22 cellular contexts compared by ENCODE assay signal in genomic region chr10:44763331-44763730, GRCh38.
"Had no signal": no experiment of that assay in that cellular context is flagged by ENCODE, and none has a peak within 500 bp of the region (broad histone marks: within the 10 kb centered on the region; RNA-seq: fewer than 3 reads in every experiment).

No MANE protein-coding gene starts in this region.

- DNase-seq: colonic mucosa; cortex of kidney; dermis blood vessel endothelial cell; dorsolateral prefrontal cortex; effector CD4-positive, alpha-beta T cell; effector CD8-positive, alpha-beta T cell; effector memory CD4-positive, alpha-beta T cell; effector memory CD8-positive, alpha-beta T cell; endodermal cell; erythroblast; esophagus squamous epithelium; foreskin fibroblast; foreskin keratinocyte; foreskin melanocyte; gastrocnemius medialis; glutamatergic neuron; head of caudate nucleus; heart left ventricle; heart right ventricle had no signal

- H3K36me3 ChIP-seq: colonic mucosa, esophagus squamous epithelium, gastrocnemius medialis, gastroesophageal sphincter, heart left ventricle, heart right ventricle had no signal

- H3K9me3 ChIP-seq: colonic mucosa, esophagus squamous epithelium, gastrocnemius medialis, gastroesophageal sphincter, heart left ventricle, heart right ventricle had no signal

- H3K4me3 ChIP-seq: colonic mucosa, coronary artery, dorsolateral prefrontal cortex, esophagus squamous epithelium, gastrocnemius medialis, gastroesophageal sphincter, heart left ventricle, heart right ventricle had no signal

- H3K4me1 ChIP-seq: colonic mucosa, esophagus squamous epithelium, foreskin keratinocyte, gastrocnemius medialis, gastroesophageal sphincter, heart left ventricle, heart right ventricle had no signal

- H3K27me3 ChIP-seq: colonic mucosa, esophagus squamous epithelium, foreskin keratinocyte, gastrocnemius medialis, gastroesophageal sphincter had no signal

- H3K27ac ChIP-seq: colonic mucosa, coronary artery, dorsolateral prefrontal cortex, epithelial cell of prostate, esophagus squamous epithelium, foreskin keratinocyte, gastrocnemius medialis, gastroesophageal sphincter, heart left ventricle, heart right ventricle had no signal
